Comparison of ENCODE assay signal across 8 cellular contexts in the genomic region with DNA sequence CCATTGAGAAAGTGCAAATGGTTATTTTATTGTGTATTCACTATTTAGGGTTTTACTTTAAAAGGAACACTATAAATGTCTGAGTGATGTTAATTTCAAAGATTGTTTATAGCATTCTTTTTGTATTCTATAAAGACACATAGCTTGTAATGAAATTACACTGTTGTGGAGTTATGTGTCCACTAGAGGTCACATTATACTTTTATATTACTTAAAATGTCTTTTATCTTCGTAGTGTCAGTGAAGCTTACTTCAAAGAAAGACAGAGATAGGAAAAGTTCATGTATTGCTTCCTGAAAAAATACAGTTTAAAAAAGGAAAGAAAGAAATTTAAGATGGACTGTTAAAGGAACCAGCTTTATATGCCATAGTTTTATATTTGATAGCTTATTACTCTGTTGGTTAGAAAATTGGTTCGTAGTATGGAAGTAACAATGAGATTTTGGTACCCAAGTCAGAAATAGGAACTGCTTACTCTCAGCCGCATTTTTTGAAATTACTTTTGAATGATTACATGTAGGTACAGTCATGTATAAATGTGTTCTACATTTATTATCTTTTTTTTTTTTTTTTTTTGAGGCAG. TPM values are rescaled to one million over a fixed set of nuclear protein-coding genes. Genes with fewer than 3 reads are reported as not detected.
A peak's percentile ranks its signal among the peaks of the same experiment; 100 is the strongest.
DNase-seq lines count a peak whose midpoint lies in the region; ATAC-seq and TF ChIP-seq lines count a peak whose summit lies in the region.

No MANE protein-coding gene starts in this region.

- no peak overlapping the region for H3K4me3 Mint-ChIP-seq in Caco-2 (ENCODE audit: unreplicated experiment)
- H3K4me3 Mint-ChIP-seq in T-helper 17 cell: no peak overlapping the region
- no peak overlapping the region for H3K4me3 Mint-ChIP-seq in glutamatergic neuron (ENCODE audit: unreplicated experiment)

- no peaks in the 10 kb centered on the region for H3K9me3 Mint-ChIP-seq in Caco-2 (ENCODE audit: unreplicated experiment)
- H3K9me3 Mint-ChIP-seq in glutamatergic neuron (ENCODE audit: unreplicated experiment): no peaks in the 10 kb centered on the region

- CTCF ChIA-PET in Caco-2 (lab: Charles Lee): interaction anchor here (0.6 to 1.4 kb wide), 14 partner anchors 13 to 437 kb away, joined by 3 to 18 read pairs (median 6); a partner anchor contains a TSS

- H3K9me3 ChIP-seq in Caco-2 (no peaks in the 10 kb centered on the region), T-helper 17 cell (ENCODE audit: control insufficient read depth, low read length, poor library complexity, severe bottlenecking) (no peaks in the 10 kb centered on the region)

- no peaks in the 10 kb centered on the region for H3K36me3 ChIP-seq in Caco-2 (ENCODE audit: control insufficient read depth, insufficient read depth, low read length)

- H3K4me1 Mint-ChIP-seq in Caco-2 (ENCODE audit: low read depth, unreplicated experiment): no peaks in the 10 kb centered on the region
- peaks cover 6% of the 10 kb centered on the region for H3K4me1 Mint-ChIP-seq in T-helper 17 cell
- no peaks in the 10 kb centered on the region for H3K4me1 Mint-ChIP-seq in glutamatergic neuron (ENCODE audit: low read depth, unreplicated experiment)

- no TSS peak for BruUV-seq in Caco-2 (replicated peaks; lab: Mats Ljungman, UMichigan)

- no peaks in the 10 kb centered on the region for H3K4me1 ChIP-seq in Caco-2

- intact Hi-C loops in Caco-2 (cut with micrococcal nuclease; ENCODE audit: unreplicated experiment): loop anchor here (1.0 kb wide), 3 partner anchors 107 to 227 kb away; no protein-coding TSS in a partner anchor

- POLR2A ChIA-PET in Caco-2 (lab: Charles Lee): no interaction called here

- no peaks in the 10 kb centered on the region for H3K27me3 ChIP-seq in Caco-2 (replicated peaks; ENCODE audit: control insufficient read depth, insufficient read depth, low read length)

- H3K4me3 ChIP-seq in Caco-2 (ENCODE audit: low read depth, low read length): no peak overlapping the region

- H3K27ac Mint-ChIP-seq in Caco-2 (ENCODE audit: unreplicated experiment): no peak overlapping the region
- H3K27ac Mint-ChIP-seq in T-helper 17 cell: no peak overlapping the region
- H3K27ac Mint-ChIP-seq in glutamatergic neuron (ENCODE audit: unreplicated experiment): no peak overlapping the region

- no peaks in the 10 kb centered on the region for H3K27me3 Mint-ChIP-seq in Caco-2 (ENCODE audit: insufficient read depth, unreplicated experiment)
- H3K27me3 Mint-ChIP-seq in T-helper 17 cell: no peaks in the 10 kb centered on the region
- H3K27me3 Mint-ChIP-seq in glutamatergic neuron (ENCODE audit: unreplicated experiment): no peaks in the 10 kb centered on the region

- DNase-seq in Caco-2 (no peak), T-helper 17 cell (no peak), glutamatergic neuron (no peak)

- TF ChIP-seq CTCF in Caco-2 (IDR thresholded peaks at IDR 0.05; ENCODE audit: insufficient read depth in 1 of 2, low read depth in 1 of 2, low read length in 1 of 2, severe bottlenecking in 1 of 2, unreplicated experiment in 1 of 2): peak; percentile 43 to 52
- peak; percentile 64 for TF ChIP-seq CTCF in glutamatergic neuron (IDR thresholded peaks at IDR 0.05; ENCODE audit: partially characterized antibody, unreplicated experiment)

- ATAC-seq in HG03159 (IDR thresholded peaks at IDR 0.05; ENCODE audit: unreplicated experiment) (peak; percentile 51), T-helper 17 cell (peak; percentile 57), GM18868 (IDR thresholded peaks at IDR 0.05; ENCODE audit: unreplicated experiment) (no peak), HG03342 (IDR thresholded peaks at IDR 0.05; ENCODE audit: unreplicated experiment) (no peak), HG03135 (IDR thresholded peaks at IDR 0.05; ENCODE audit: unreplicated experiment) (no peak), HG03045 (IDR thresholded peaks at IDR 0.05; ENCODE audit: unreplicated experiment) (no peak)

- H3K36me3 Mint-ChIP-seq in Caco-2 (ENCODE audit: insufficient read depth, unreplicated experiment): no peaks in the 10 kb centered on the region
- H3K36me3 Mint-ChIP-seq in T-helper 17 cell (ENCODE audit: low read depth): no peaks in the 10 kb centered on the region
- H3K36me3 Mint-ChIP-seq in glutamatergic neuron (ENCODE audit: unreplicated experiment): no peaks in the 10 kb centered on the region

RNA-seq across cellular contexts. Expression of a gene that starts 20.5 kb away (rescaled TPM):
- total RNA-seq in Caco-2 (2022) (3.9 and 4.0 TPM in 2 replicates), T-helper 17 cell (1 to 10 TPM; 5.3 to 6.4 TPM), glutamatergic neuron (ENCODE audit: unreplicated experiment) (4.4 TPM)

RNA-seq across cellular contexts. Expression of a gene that starts 20.8 kb away (rescaled TPM):
- total RNA-seq in Caco-2 (2022) (1.1 and 1.2 TPM in 2 replicates), T-helper 17 cell (1 to 10 TPM; 1.5 to 1.7 TPM), glutamatergic neuron (ENCODE audit: unreplicated experiment) (0.81 TPM)

Comparison
In these comparisons a context has a peak if more than half of its experiments do, and no peak if none do; other contexts are left out.
1. ATAC-seq: peak in HG03159 (single experiment) and T-helper 17 cell (single experiment); none in GM18868 (single experiment), HG03342 (single experiment), HG03135 (single experiment) and HG03045 (single experiment).